Comparison of ENCODE assay signal across 18 cellular contexts in genomic region chr11:88680806-88681205, GRCh38.
DNase-seq lines count a peak whose midpoint lies in the region; ATAC-seq and TF ChIP-seq lines count a peak whose summit lies in the region.
"Had no signal": no experiment of that assay in that cellular context is flagged by ENCODE, and none has a peak within 500 bp of the region (broad histone marks: within the 10 kb centered on the region; RNA-seq: fewer than 3 reads in every experiment).

No MANE protein-coding gene starts in this region.

- no peak for ATAC-seq in GM18505 (IDR thresholded peaks at IDR 0.05; ENCODE audit: unreplicated experiment)
- ATAC-seq in heart left ventricle, result no peak
- no peak for ATAC-seq in Right ventricle myocardium superior (ENCODE audit: poor library complexity)
- ATAC-seq: activated CD4-positive, CD25-positive, alpha-beta regulatory T cell treated with anti-CD3 and anti-CD28 coated beads, Interleukin-2, amount 50 U/mL, for 24 hours; natural killer cell had no signal

- no peak overlapping the region for H3K27ac ChIP-seq in heart left ventricle
- H3K27ac ChIP-seq: coronary artery, SJSA1 had no signal

- 81 to 88% (median 82%) methylated on average over 1 of the region's 1 CpG for WGBS in heart left ventricle, 4 donors

- no peaks in the 10 kb centered on the region for H3K36me3 ChIP-seq in heart left ventricle
- H3K36me3 ChIP-seq: SJSA1 had no signal

- H3K27me3 ChIP-seq in heart left ventricle, result no peaks in the 10 kb centered on the region
- H3K27me3 ChIP-seq: SJSA1 had no signal

- no peak overlapping the region for H3K4me3 ChIP-seq in heart left ventricle
- H3K4me3 ChIP-seq: coronary artery, SJSA1 had no signal

- H3K4me1 ChIP-seq in heart left ventricle, result no peaks in the 10 kb centered on the region
- H3K4me1 ChIP-seq: SJSA1 had no signal

- H3K9me3 ChIP-seq in heart left ventricle, result peaks cover 0 to 8% (median 0%) of the 10 kb centered on the region in 12 donors
- H3K9me3 ChIP-seq: SJSA1 had no signal

- TF ChIP-seq POLR2A in GM18505 (IDR thresholded peaks at IDR 0.05; ENCODE audit: borderline replicate concordance, extremely low read depth, insufficient read depth, insufficient read length) (no peak), heart left ventricle (IDR thresholded peaks at IDR 0.05) (no peak)

- intact Hi-C loops in heart left ventricle (cut with DNase I), result no loop called here
- intact Hi-C loops in Right ventricle myocardium superior (cut with DNase I), result no loop called here

- TF ChIP-seq CTCF in heart left ventricle (IDR thresholded peaks at IDR 0.05), result no peak

- in situ Hi-C loops in SK-MEL-5 (cut with HindIII; ENCODE audit: low pct_unique_long_range_greater_than_20kb, low sequenced_read_pairs), result no loop called here

- peak; percentile 4 for DNase-seq in Daoy (ENCODE audit: low read depth)
- DNase-seq in HPDE6-E6E7 (ENCODE audit: extremely low spot score), result peak; percentile 54
- DNase-seq in SK-MEL-5 (ENCODE audit: low read depth, low spot score), result peak; percentile 78
- peak; percentile 75 for DNase-seq in foreskin melanocyte
- no peak for DNase-seq in heart left ventricle
- no peak for DNase-seq in Right ventricle myocardium superior
- no peak for DNase-seq in NCI-H1105 treated with DMSO at 0.1 percent for 48 hours (lab: John Stamatoyannopoulos, UW)
- DNase-seq: activated effector memory CD4-positive, alpha-beta T cell treated with anti-CD3 and anti-CD28 coated beads, Interleukin-2, amount 50 U/mL, for 16 hours; anterior cingulate cortex; natural killer cell; NCI-H1436; NCI-H2227 treated with DMSO at 0.1 percent for 48 hours; posterior cingulate gyrus; stimulated activated CD4-positive, alpha-beta T cell treated with anti-CD3 and anti-CD28 coated beads, Interleukin-2, amount 100 ng/mL, for 48 hours had no signal

Comparison
In these comparisons a context has a peak if more than half of its experiments do, and no peak if none do; other contexts are left out.
1. DNase-seq: peak in Daoy (single experiment), HPDE6-E6E7 (single experiment), SK-MEL-5 (single experiment) and foreskin melanocyte (single experiment); none in heart left ventricle (0 of 5), Right ventricle myocardium superior (single experiment) and NCI-H1105 treated with DMSO at 0.1 percent for 48 hours (single experiment).